9 cellular contexts compared by ENCODE assay signal in genomic region chr20:62832212-62832922, GRCh38. TPM values are rescaled to one million over a fixed set of nuclear protein-coding genes. Genes with fewer than 3 reads are reported as not detected.
DNase-seq lines count a peak whose midpoint lies in the region; ATAC-seq and TF ChIP-seq lines count a peak whose summit lies in the region.
"Had no signal": no experiment of that assay in that cellular context is flagged by ENCODE, and none has a peak within 500 bp of the region (broad histone marks: within the 10 kb centered on the region; RNA-seq: fewer than 3 reads in every experiment).

No MANE protein-coding gene starts in this region.

- no peaks in the 10 kb centered on the region for H3K9me3 Mint-ChIP-seq in neural crest cell

- no peaks in the 10 kb centered on the region for H3K36me3 Mint-ChIP-seq in neural crest cell (ENCODE audit: low read depth)

- peak; percentile 42 for DNase-seq in Daoy (ENCODE audit: low read depth)
- DNase-seq in NCI-H2196 treated with DMSO at 0.1 percent for 48 hours (lab: John Stamatoyannopoulos, UW; ENCODE audit: unreplicated experiment) = peak; percentile 67
- DNase-seq in breast epithelium (ENCODE audit: low spot score in 2 of 2) = peak in 1 of 2 donors; percentile 52
- DNase-seq in neural crest cell (ENCODE audit: low read depth, low spot score) = no peak
- no peak for DNase-seq in retina
- no peak for DNase-seq in NCI-H446 treated with DMSO at 0.1 percent for 48 hours (lab: John Stamatoyannopoulos, UW)
- DNase-seq: IMR-90 had no signal

- ATAC-seq in GM21423 (IDR thresholded peaks at IDR 0.05; ENCODE audit: unreplicated experiment) (peak; percentile 67), HG02938 (IDR thresholded peaks at IDR 0.05; ENCODE audit: unreplicated experiment) (no peak)

- H3K4me3 ChIP-seq in breast epithelium = peak overlapping the region in 2 of 3 donors; percentile 38 to 43

- H3K27me3 ChIP-seq in breast epithelium = no peaks in the 10 kb centered on the region

- peak overlapping the region; percentile 5 to 69 for H3K27ac ChIP-seq in breast epithelium

- intact Hi-C loops in breast epithelium (cut with DNase I; ENCODE audit: low total_unique reads) = no loop called here

- no peaks in the 10 kb centered on the region for H3K9me3 ChIP-seq in breast epithelium

- no peak for TF ChIP-seq CTCF in breast epithelium (IDR thresholded peaks at IDR 0.05)
- TF ChIP-seq CTCF in neural crest cell (conservative IDR thresholded peaks at IDR 0.05) = no peak

- no peak overlapping the region for H3K27ac Mint-ChIP-seq in neural crest cell (ENCODE audit: unreplicated experiment)

- no peak for TF ChIP-seq POLR2A in breast epithelium (IDR thresholded peaks at IDR 0.05)

- peak overlapping the region; percentile 49 for H3K4me3 Mint-ChIP-seq in neural crest cell

- H3K36me3 ChIP-seq in breast epithelium = no peaks in the 10 kb centered on the region

- H3K27me3 Mint-ChIP-seq in neural crest cell (ENCODE audit: low read depth) = no peaks in the 10 kb centered on the region

- H3K4me1 Mint-ChIP-seq in neural crest cell = peaks cover 16% of the 10 kb centered on the region

- H3K4me1 ChIP-seq in breast epithelium = peaks cover 7 to 9% of the 10 kb centered on the region in 2 donors

RNA-seq across cellular contexts. Expression of gene COL9A3, which starts 15.5 kb away (rescaled TPM):
- 0.97 and 6.1 TPM in 2 replicates for total RNA-seq in Daoy (2014; rRNA removed; shearing (Covaris generic))
- 10 to 100 TPM in 1 of 3 donors, 1 to 10 TPM in 1, under 1 TPM in 1; 0.16 to 10.2 (median 5.0) TPM for total RNA-seq in breast epithelium
- 3.8 and 4.6 TPM in 2 replicates for total RNA-seq in neural crest cell

RNA-seq across cellular contexts. Expression of gene OGFR, which starts 27.7 kb away (rescaled TPM):
- 44.2 and 55.0 TPM in 2 replicates for total RNA-seq in Daoy (2014; rRNA removed; shearing (Covaris generic))
- total RNA-seq in breast epithelium (10 to 100 TPM; 38.5 to 45.3 (median 44.2) TPM), neural crest cell (36.7 and 38.5 TPM in 2 replicates)

RNA-seq across cellular contexts. Expression of gene TCFL5, which starts 29.3 kb away (rescaled TPM):
- 11.7 and 12.6 TPM in 2 replicates for total RNA-seq in Daoy (2014; rRNA removed; shearing (Covaris generic))
- 10 to 100 TPM in 2 of 3 donors, 1 to 10 TPM in 1; 7.8 to 21.0 (median 12.5) TPM for total RNA-seq in breast epithelium
- 17.5 and 17.6 TPM in 2 replicates for total RNA-seq in neural crest cell

RNA-seq across cellular contexts. Expression of gene MRGBP, which starts 36.1 kb away (rescaled TPM):
- 22.4 and 27.1 TPM in 2 replicates for total RNA-seq in Daoy (2014; rRNA removed; shearing (Covaris generic))
- total RNA-seq in breast epithelium (10 to 100 TPM in 2 of 3 donors, 1 to 10 TPM in 1; 8.5 to 12.9 (median 12.5) TPM), neural crest cell (19.4 and 22.2 TPM in 2 replicates)

Comparison
In these comparisons a context has a peak if more than half of its experiments do, and no peak if none do; other contexts are left out.
1. DNase-seq: peak in Daoy (single experiment) and NCI-H2196 treated with DMSO at 0.1 percent for 48 hours (single experiment); none in neural crest cell (single experiment), retina (single experiment) and NCI-H446 treated with DMSO at 0.1 percent for 48 hours (single experiment).